15 cellular contexts compared by ENCODE assay signal in the genomic region with DNA sequence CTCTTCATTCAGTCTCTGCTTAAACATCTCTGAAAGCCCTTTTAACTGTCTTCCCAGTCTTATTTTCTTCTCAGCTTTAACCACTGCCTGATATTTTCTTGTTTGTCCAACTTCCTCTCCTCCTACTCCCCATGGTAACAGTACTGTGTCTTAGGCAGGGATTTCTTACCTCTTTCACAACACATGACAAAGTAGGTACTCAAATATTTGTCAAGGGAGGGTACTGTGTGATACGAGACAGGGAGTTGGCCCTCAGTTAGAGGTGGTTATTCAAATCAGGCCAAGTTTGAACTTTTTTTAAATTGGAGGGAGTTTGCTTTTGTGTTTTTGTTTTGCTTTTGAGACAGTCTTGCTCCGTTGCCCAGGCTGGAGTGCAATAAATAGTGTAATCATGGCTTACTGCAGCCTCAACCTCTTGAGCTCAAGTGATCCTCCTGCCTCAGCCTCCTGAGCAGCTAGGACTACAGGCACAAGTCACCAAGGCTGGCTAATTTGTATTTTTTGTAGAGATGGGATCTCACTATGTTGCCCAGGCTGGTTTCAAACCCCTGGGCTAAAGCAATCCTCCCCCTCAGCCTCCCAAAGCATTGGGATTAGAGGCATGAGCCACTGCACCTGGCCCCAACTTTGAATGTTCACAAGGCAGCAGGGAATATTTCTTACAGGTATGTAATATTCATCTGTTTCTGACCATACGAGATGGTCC. TPM values are rescaled to one million over a fixed set of nuclear protein-coding genes. Genes with fewer than 3 reads are reported as not detected.
DNase-seq lines count a peak whose midpoint lies in the region; ATAC-seq, FAIRE-seq and TF ChIP-seq lines count a peak whose summit lies in the region.
"Had no signal": no experiment of that assay in that cellular context is flagged by ENCODE, and none has a peak within 500 bp of the region (broad histone marks: within the 10 kb centered on the region; RNA-seq: fewer than 3 reads in every experiment).

No MANE protein-coding gene starts in this region.

- H3K27ac ChIP-seq in astrocyte (ENCODE audit: low read depth, low read length) (no peak overlapping the region), liver (ENCODE audit: low read depth in 1 of 2, low read length in 2 of 2) (peak overlapping the region; percentile 90 to 95), aorta (ENCODE audit: low read depth in 1 of 2, low read length in 2 of 2) (no peak overlapping the region)
- H3K27ac ChIP-seq: thyroid gland had no signal

- H3K4me3 Mint-ChIP-seq in stimulated activated naive CD8-positive, alpha-beta T cell treated with anti-CD3 and anti-CD28 coated beads, Interleukin-15, amount 100 ng/mL, for 72 hours, result no peak overlapping the region
- H3K4me3 Mint-ChIP-seq in astrocyte (ENCODE audit: unreplicated experiment), result no peak overlapping the region
- H3K4me3 Mint-ChIP-seq: T-helper 2 cell treated with Interferon-gamma antibody and Interleukin-4, amounts not matched to agents 5 μg/mL and 100 μg/mL, for 36 hours had no signal

- no peak overlapping the region for H3K4me2 ChIP-seq in astrocyte (ENCODE audit: low read length)

- peak in 1 of 2 donors; percentile 49 for TF ChIP-seq RAD21 in liver (IDR thresholded peaks at IDR 0.05)

- H3K4me1 Mint-ChIP-seq in stimulated activated naive CD8-positive, alpha-beta T cell treated with anti-CD3 and anti-CD28 coated beads, Interleukin-15, amount 100 ng/mL, for 72 hours, result peaks cover 2% of the 10 kb centered on the region
- H3K4me1 Mint-ChIP-seq in astrocyte (ENCODE audit: low read depth, unreplicated experiment), result peaks cover 3% of the 10 kb centered on the region

- H3K4me3 ChIP-seq in astrocyte (ENCODE audit: insufficient read depth, low read depth, low read length) (no peak overlapping the region), liver (ENCODE audit: low read depth in 1 of 3, low read length in 3 of 3) (no peak overlapping the region), aorta (ENCODE audit: low read length in 2 of 2) (no peak overlapping the region)
- H3K4me3 ChIP-seq: thyroid gland had no signal

- ATAC-seq in stimulated activated naive CD8-positive, alpha-beta T cell treated with anti-CD3 and anti-CD28 coated beads, Interleukin-15, amount 100 ng/mL, for 72 hours, result no peak
- no peak for ATAC-seq in stimulated activated naive CD8-positive, alpha-beta T cell treated with anti-CD3 and anti-CD28 coated beads, Interleukin-15, Interleukin-2, amounts not matched to agents 100 U/mL and 50 U/mL, for 24 hours
- no peak for ATAC-seq in aorta (ENCODE audit: low FRiP score)
- no peak for ATAC-seq in GM19463 (IDR thresholded peaks at IDR 0.05; ENCODE audit: unreplicated experiment)

- no peak for FAIRE-seq in astrocyte (lab: Jason Lieb, UNC)
- FAIRE-seq in urothelium cell line (lab: Jason Lieb, UNC), result peak; percentile 83
- FAIRE-seq: G401.6 had no signal

- H3K27ac Mint-ChIP-seq in stimulated activated naive CD8-positive, alpha-beta T cell treated with anti-CD3 and anti-CD28 coated beads, Interleukin-15, amount 100 ng/mL, for 72 hours, result peak overlapping the region; percentile 2 to 90
- peak overlapping the region; percentile 78 for H3K27ac Mint-ChIP-seq in astrocyte (ENCODE audit: unreplicated experiment)
- H3K27ac Mint-ChIP-seq: T-helper 2 cell treated with Interferon-gamma antibody and Interleukin-4, amounts not matched to agents 5 μg/mL and 100 μg/mL, for 36 hours had no signal

- no peak overlapping the region for H3K9ac ChIP-seq in astrocyte (ENCODE audit: low read length)
- H3K9ac ChIP-seq in liver (ENCODE audit: low read depth in 1 of 2, low read length in 2 of 2), result no peak overlapping the region

- H3K4me1 ChIP-seq in astrocyte (ENCODE audit: insufficient read depth, low read length), result peaks cover 11% of the 10 kb centered on the region
- H3K4me1 ChIP-seq in liver (ENCODE audit: control insufficient read depth in 4 of 4, insufficient read depth in 4 of 4, low read length in 3 of 4), result peaks cover 7 to 20% (median 13%) of the 10 kb centered on the region in 4 donors
- H3K4me1 ChIP-seq in aorta (ENCODE audit: control insufficient read depth in 1 of 2, insufficient read depth in 2 of 2, low read length in 2 of 2), result no peaks in the 10 kb centered on the region
- H3K4me1 ChIP-seq: thyroid gland had no signal

- H3K9me3 ChIP-seq in astrocyte (ENCODE audit: insufficient read depth, low read depth, low read length) (no peaks in the 10 kb centered on the region), liver (ENCODE audit: control insufficient read depth in 4 of 4, low read length in 3 of 4) (no peaks in the 10 kb centered on the region), aorta (ENCODE audit: control insufficient read depth, low read length) (no peaks in the 10 kb centered on the region)
- H3K9me3 ChIP-seq: thyroid gland had no signal

- TF ChIP-seq CTCF in astrocyte (IDR thresholded peaks at IDR 0.05; ENCODE audit: insufficient read depth, low read depth, low read length) (no peak), liver (IDR thresholded peaks at IDR 0.05; ENCODE audit: low read depth, low read length, missing input control) (no peak)

- WGBS in liver, result 43% methylated on average over 3 of the region's 3 CpGs
- WGBS in aorta, 2 donors, result 47 to 56% methylated on average over 3 of the region's 3 CpGs

- no peaks in the 10 kb centered on the region for H4K20me1 ChIP-seq in astrocyte (ENCODE audit: insufficient read depth, low read length)

- H3K27me3 ChIP-seq in astrocyte (ENCODE audit: insufficient read depth, low read length), result no peaks in the 10 kb centered on the region
- H3K27me3 ChIP-seq in liver (ENCODE audit: control insufficient read depth in 4 of 4, insufficient read depth in 4 of 4, low read length in 3 of 4), result no peaks in the 10 kb centered on the region
- H3K27me3 ChIP-seq in aorta (ENCODE audit: control insufficient read depth in 1 of 2, insufficient read depth in 2 of 2, low read length in 1 of 2), result no peaks in the 10 kb centered on the region
- H3K27me3 ChIP-seq: thyroid gland had no signal

- DNase-seq in stimulated activated naive CD8-positive, alpha-beta T cell treated with anti-CD3 and anti-CD28 coated beads, Interleukin-15, amount 100 ng/mL, for 72 hours, result no peak
- no peak for DNase-seq in stimulated activated naive CD8-positive, alpha-beta T cell treated with anti-CD3 and anti-CD28 coated beads, Interleukin-15, Interleukin-2, amounts not matched to agents 100 U/mL and 50 U/mL, for 24 hours
- DNase-seq in astrocyte (ENCODE audit: low read depth), result no peak
- no peak for DNase-seq in urothelium cell line (ENCODE audit: low spot score)
- no peak for DNase-seq in aorta
- no peak for DNase-seq in NCI-H187 treated with DMSO at 0.1 percent for 48 hours (lab: John Stamatoyannopoulos, UW)
- DNase-seq: activated CD8-positive, alpha-beta memory T cell treated with anti-CD3 and anti-CD28 coated beads for 24 hours; NCI-H1436 treated with DMSO at 0.1 percent for 48 hours; NK-92 treated with Interleukin-12 subunit alpha and Interleukin-12 subunit beta, amount 100 ng/mL, for 24 hours; thyroid gland had no signal

- H3K79me2 ChIP-seq in astrocyte (ENCODE audit: insufficient read depth, low read length), result no peaks in the 10 kb centered on the region

- no peak overlapping the region for H2AFZ ChIP-seq in astrocyte (ENCODE audit: low read depth, low read length)

- H3K36me3 Mint-ChIP-seq in astrocyte (ENCODE audit: low read depth, unreplicated experiment), result no peaks in the 10 kb centered on the region

- H3K27me3 Mint-ChIP-seq in stimulated activated naive CD8-positive, alpha-beta T cell treated with anti-CD3 and anti-CD28 coated beads, Interleukin-15, amount 100 ng/mL, for 72 hours, result no peaks in the 10 kb centered on the region
- no peaks in the 10 kb centered on the region for H3K27me3 Mint-ChIP-seq in astrocyte (ENCODE audit: low read depth, unreplicated experiment)

- no peaks in the 10 kb centered on the region for H3K36me3 ChIP-seq in astrocyte (ENCODE audit: insufficient read depth, low read length)
- no peaks in the 10 kb centered on the region for H3K36me3 ChIP-seq in liver (ENCODE audit: control insufficient read depth in 4 of 4, insufficient read depth in 3 of 4, low read depth in 1 of 4, low read length in 3 of 4)
- no peaks in the 10 kb centered on the region for H3K36me3 ChIP-seq in aorta (ENCODE audit: control insufficient read depth in 1 of 2, insufficient read depth in 2 of 2, low read length in 1 of 2)
- H3K36me3 ChIP-seq: thyroid gland had no signal

- H3K9me3 Mint-ChIP-seq in stimulated activated naive CD8-positive, alpha-beta T cell treated with anti-CD3 and anti-CD28 coated beads, Interleukin-15, amount 100 ng/mL, for 72 hours, result no peaks in the 10 kb centered on the region
- no peaks in the 10 kb centered on the region for H3K9me3 Mint-ChIP-seq in astrocyte (ENCODE audit: unreplicated experiment)
- H3K9me3 Mint-ChIP-seq: T-helper 2 cell treated with Interferon-gamma antibody and Interleukin-4, amounts not matched to agents 5 μg/mL and 100 μg/mL, for 36 hours had no signal

- intact Hi-C loops in aorta (cut with DNase I), result no loop called here

TF ChIP-seq in liver, 16 proteins besides CTCF, POLR2A, EP300 and RAD21 (continues in another document):
- TF ChIP-seq TAF1 (conservative IDR thresholded peaks at IDR 0.05), result no peak
- peak; percentile 72 for TF ChIP-seq SP1 (IDR thresholded peaks at IDR 0.05)
- TF ChIP-seq, protein P1, sequence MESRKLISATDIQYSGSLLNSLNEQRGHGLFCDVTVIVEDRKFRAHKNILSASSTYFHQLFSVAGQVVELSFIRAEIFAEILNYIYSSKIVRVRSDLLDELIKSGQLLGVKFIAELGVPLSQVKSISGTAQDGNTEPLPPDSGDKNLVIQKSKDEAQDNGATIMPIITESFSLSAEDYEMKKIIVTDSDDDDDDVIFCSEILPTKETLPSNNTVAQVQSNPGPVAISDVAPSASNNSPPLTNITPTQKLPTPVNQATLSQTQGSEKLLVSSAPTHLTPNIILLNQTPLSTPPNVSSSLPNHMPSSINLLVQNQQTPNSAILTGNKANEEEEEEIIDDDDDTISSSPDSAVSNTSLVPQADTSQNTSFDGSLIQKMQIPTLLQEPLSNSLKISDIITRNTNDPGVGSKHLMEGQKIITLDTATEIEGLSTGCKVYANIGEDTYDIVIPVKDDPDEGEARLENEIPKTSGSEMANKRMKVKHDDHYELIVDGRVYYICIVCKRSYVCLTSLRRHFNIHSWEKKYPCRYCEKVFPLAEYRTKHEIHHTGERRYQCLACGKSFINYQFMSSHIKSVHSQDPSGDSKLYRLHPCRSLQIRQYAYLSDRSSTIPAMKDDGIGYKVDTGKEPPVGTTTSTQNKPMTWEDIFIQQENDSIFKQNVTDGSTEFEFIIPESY (IDR thresholded peaks at IDR 0.05), result no peak
- no peak for TF ChIP-seq NR2F2 (IDR thresholded peaks at IDR 0.05)
- peak; percentile 71 to 86 for TF ChIP-seq HNF4A (conservative IDR thresholded peaks at IDR 0.05)
- TF ChIP-seq GABPA (IDR thresholded peaks at IDR 0.05 in 1 of 2, conservative IDR thresholded peaks at IDR 0.05 in 1 of 2), result peak in 1 of 2 donors; percentile 27
- TF ChIP-seq EGR1 (IDR thresholded peaks at IDR 0.05; ENCODE audit: low read depth in 2 of 2), result no peak
- TF ChIP-seq RXRA (IDR thresholded peaks at IDR 0.05), result peak; percentile 60 to 90
- TF ChIP-seq HNF4G (IDR thresholded peaks at IDR 0.05), result peak; percentile 17
- TF ChIP-seq YY1 (IDR thresholded peaks at IDR 0.05), result peak; percentile 43
- peak; percentile 31 for TF ChIP-seq FOXA1 (IDR thresholded peaks at IDR 0.05)

RNA-seq across cellular contexts. Expression of a gene that starts 2.5 kb away (rescaled TPM):
- not detected in 2 replicates for total RNA-seq in astrocyte
- total RNA-seq in liver, result under 1 TPM in 1 of 2 donors, not detected in 1; 0.59 TPM
- polyA plus RNA-seq in liver, result under 1 TPM; 0.09 to 0.21 TPM
- not detected for total RNA-seq in aorta
- polyA plus RNA-seq in aorta, result not detected
- total RNA-seq: lung microvascular endothelial cell, thyroid gland had no signal

Comparison
In these comparisons a context has a peak if more than half of its experiments do, and no peak if none do; other contexts are left out.
1. H3K27ac ChIP-seq: peak in liver (2 of 2); none in astrocyte (single experiment) and aorta (0 of 2).